In genomic region chr19:31232871-31233270, GRCh38 we compare ENCODE assay signal across 12 cellular contexts.
DNase-seq lines count a peak whose midpoint lies in the region; ATAC-seq and TF ChIP-seq lines count a peak whose summit lies in the region.
"Had no signal": no experiment of that assay in that cellular context is flagged by ENCODE, and none has a peak within 500 bp of the region (broad histone marks: within the 10 kb centered on the region; RNA-seq: fewer than 3 reads in every experiment).

No MANE protein-coding gene starts in this region.

- H4K20me1 ChIP-seq in PC-3 (ENCODE audit: low read length) = no peaks in the 10 kb centered on the region

- H3F3A ChIP-seq in PC-3 (ENCODE audit: low read length, unreplicated experiment) = no peaks in the 10 kb centered on the region

- CTCF ChIA-PET in PC-3 (lab: Charles Lee) = no interaction called here

- H3K9me3 ChIP-seq in PC-3 (ENCODE audit: low read length) = no peaks in the 10 kb centered on the region

- no peaks in the 10 kb centered on the region for H3K79me2 ChIP-seq in PC-3 (ENCODE audit: low read length)

- POLR2A ChIA-PET in PC-3 (lab: Charles Lee; ENCODE audit: unreplicated experiment) = no interaction called here

- intact Hi-C loops in PC-3 (cut with micrococcal nuclease) = no loop called here

- H3K9me2 ChIP-seq in PC-3 (replicated peaks; ENCODE audit: low read length) = no peaks in the 10 kb centered on the region

- TF ChIP-seq CTCF in PC-3 (conservative IDR thresholded peaks at IDR 0.05; ENCODE audit: low read depth, low read length) (no peak), choroid plexus epithelial cell (conservative IDR thresholded peaks at IDR 0.05; ENCODE audit: low read depth, low read length) (no peak)

- BruUV-seq in PC-3 (replicated peaks; lab: Mats Ljungman, UMichigan) = no TSS peak

- DNase-seq in EH (ENCODE audit: low read depth) (peak; percentile 96), PC-3 (peak; percentile 10), choroid plexus epithelial cell (ENCODE audit: low read depth) (peak; percentile 88), non-pigmented ciliary epithelial cell (ENCODE audit: low read depth) (peak; percentile 68), caudate nucleus (lab: John Stamatoyannopoulos, UW) (no peak), NCI-H2029 treated with DMSO at 0.1 percent for 48 hours (lab: John Stamatoyannopoulos, UW) (no peak)
- DNase-seq: activated naive CD4-positive, alpha-beta T cell; left colon; WERI-Rb-1 had no signal

- H3K36me3 ChIP-seq in PC-3 (ENCODE audit: low read depth, low read length) = no peaks in the 10 kb centered on the region
- H3K36me3 ChIP-seq: WERI-Rb-1 had no signal

- H3K27me3 ChIP-seq in PC-3 (ENCODE audit: low read length) = no peaks in the 10 kb centered on the region

- H3K4me2 ChIP-seq in PC-3 (ENCODE audit: low read length) = no peak overlapping the region

- H3K9ac ChIP-seq in PC-3 (ENCODE audit: low read length) = no peak overlapping the region

- H3K4me3 ChIP-seq in PC-3 (ENCODE audit: low read length) = no peak overlapping the region
- H3K4me3 ChIP-seq in choroid plexus epithelial cell (ENCODE audit: low read depth, low read length) = no peak overlapping the region

- ATAC-seq in PC-3 (no peak), GM21529 (IDR thresholded peaks at IDR 0.05; ENCODE audit: unreplicated experiment) (no peak), HG02840 (IDR thresholded peaks at IDR 0.05; ENCODE audit: low FRiP score, unreplicated experiment) (no peak)
- ATAC-seq: Panc1 had no signal

- no peaks in the 10 kb centered on the region for H3K4me1 ChIP-seq in PC-3 (ENCODE audit: insufficient read depth, low read length)

- no peak overlapping the region for H2AFZ ChIP-seq in PC-3 (ENCODE audit: low read length)

- H3K27ac ChIP-seq in PC-3 (ENCODE audit: low read length) (no peak overlapping the region), caudate nucleus (ENCODE audit: low read depth, low read length) (no peak overlapping the region)
- H3K27ac ChIP-seq: WERI-Rb-1 had no signal

Comparison
In these comparisons a context has a peak if more than half of its experiments do, and no peak if none do; other contexts are left out.
1. DNase-seq: peak in EH (single experiment), PC-3 (single experiment), choroid plexus epithelial cell (single experiment) and non-pigmented ciliary epithelial cell (single experiment); none in caudate nucleus (0 of 61) and NCI-H2029 treated with DMSO at 0.1 percent for 48 hours (single experiment).